ENCODE assay signal across 1 cellular context in the genomic region with DNA sequence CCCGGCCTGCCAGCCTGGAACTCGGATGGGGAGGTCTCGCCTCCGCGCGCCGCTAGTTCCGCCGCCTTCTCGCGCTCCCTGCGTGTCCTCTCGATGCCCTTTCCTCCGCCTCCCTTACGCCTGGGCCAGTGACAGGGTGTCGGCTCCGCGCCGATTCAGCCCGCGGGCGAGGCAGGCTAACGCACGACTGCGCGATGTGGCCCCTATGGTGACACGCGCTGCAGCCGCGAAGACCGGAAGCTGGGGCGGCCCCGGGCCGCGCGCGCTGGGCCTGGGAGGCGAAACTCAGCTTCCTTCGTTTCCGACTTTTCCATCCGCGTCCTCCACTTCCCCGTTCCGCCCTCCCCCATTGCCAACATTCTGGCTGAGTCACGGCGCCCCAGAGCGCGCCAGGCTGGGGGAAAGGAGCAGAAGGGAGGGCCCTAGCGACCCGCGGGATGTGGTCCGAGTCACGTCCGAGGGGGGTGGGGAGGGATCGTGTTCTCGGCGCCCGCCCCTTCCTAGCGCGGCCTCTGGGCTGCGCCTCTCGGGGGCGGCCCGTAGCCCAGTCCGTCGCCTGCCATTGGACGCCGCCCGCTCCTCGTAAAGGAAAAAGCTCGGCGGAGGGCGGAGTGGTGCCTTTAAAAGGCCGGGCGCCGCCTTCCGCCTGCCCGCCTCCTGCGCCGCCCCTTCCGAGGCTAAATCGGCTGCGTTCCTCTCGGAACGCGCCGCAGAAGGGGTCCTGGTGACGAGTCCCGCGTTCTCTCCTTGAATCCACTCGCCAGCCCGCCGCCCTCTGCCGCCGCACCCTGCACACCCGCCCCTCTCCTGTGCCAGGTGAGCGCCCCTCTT.
A peak's percentile ranks its signal among the peaks of the same experiment; 100 is the strongest.
TF ChIP-seq lines count a peak whose summit lies in the region.

TSS of gene ALDOA (plus strand) at position 649 of the 831 bp plus-strand sequence. CDS start 1,138 bp downstream, outside the sequence.

TF ChIP-seq in HepG2, 621 proteins besides CTCF, POLR2A, EP300 and RAD21 (continued from another document and continues in another):
- peak; percentile 98 for TF ChIP-seq ZMYM4 (CRISPR knock-in tag; IDR thresholded peaks at IDR 0.05)
- TF ChIP-seq STAT6 (CRISPR knock-in tag; IDR thresholded peaks at IDR 0.05; ENCODE audit: borderline replicate concordance): peak; percentile 89
- peak; percentile 77; the same call in 1 of the 2 replicates for TF ChIP-seq ZFAT (CRISPR knock-in tag; conservative IDR thresholded peaks at IDR 0.05)
- TF ChIP-seq CENPBD1 (CRISPR knock-in tag; IDR thresholded peaks at IDR 0.05; ENCODE audit: borderline replicate concordance, low read depth): peak; percentile 28; the same call in 1 of the 2 replicates
- peak; percentile 99 for TF ChIP-seq BRD4 (CRISPR knock-in tag; IDR thresholded peaks at IDR 0.05)
- TF ChIP-seq ZBTB38 (CRISPR knock-in tag; IDR thresholded peaks at IDR 0.05): peak; percentile 96
- TF ChIP-seq, protein P1, sequence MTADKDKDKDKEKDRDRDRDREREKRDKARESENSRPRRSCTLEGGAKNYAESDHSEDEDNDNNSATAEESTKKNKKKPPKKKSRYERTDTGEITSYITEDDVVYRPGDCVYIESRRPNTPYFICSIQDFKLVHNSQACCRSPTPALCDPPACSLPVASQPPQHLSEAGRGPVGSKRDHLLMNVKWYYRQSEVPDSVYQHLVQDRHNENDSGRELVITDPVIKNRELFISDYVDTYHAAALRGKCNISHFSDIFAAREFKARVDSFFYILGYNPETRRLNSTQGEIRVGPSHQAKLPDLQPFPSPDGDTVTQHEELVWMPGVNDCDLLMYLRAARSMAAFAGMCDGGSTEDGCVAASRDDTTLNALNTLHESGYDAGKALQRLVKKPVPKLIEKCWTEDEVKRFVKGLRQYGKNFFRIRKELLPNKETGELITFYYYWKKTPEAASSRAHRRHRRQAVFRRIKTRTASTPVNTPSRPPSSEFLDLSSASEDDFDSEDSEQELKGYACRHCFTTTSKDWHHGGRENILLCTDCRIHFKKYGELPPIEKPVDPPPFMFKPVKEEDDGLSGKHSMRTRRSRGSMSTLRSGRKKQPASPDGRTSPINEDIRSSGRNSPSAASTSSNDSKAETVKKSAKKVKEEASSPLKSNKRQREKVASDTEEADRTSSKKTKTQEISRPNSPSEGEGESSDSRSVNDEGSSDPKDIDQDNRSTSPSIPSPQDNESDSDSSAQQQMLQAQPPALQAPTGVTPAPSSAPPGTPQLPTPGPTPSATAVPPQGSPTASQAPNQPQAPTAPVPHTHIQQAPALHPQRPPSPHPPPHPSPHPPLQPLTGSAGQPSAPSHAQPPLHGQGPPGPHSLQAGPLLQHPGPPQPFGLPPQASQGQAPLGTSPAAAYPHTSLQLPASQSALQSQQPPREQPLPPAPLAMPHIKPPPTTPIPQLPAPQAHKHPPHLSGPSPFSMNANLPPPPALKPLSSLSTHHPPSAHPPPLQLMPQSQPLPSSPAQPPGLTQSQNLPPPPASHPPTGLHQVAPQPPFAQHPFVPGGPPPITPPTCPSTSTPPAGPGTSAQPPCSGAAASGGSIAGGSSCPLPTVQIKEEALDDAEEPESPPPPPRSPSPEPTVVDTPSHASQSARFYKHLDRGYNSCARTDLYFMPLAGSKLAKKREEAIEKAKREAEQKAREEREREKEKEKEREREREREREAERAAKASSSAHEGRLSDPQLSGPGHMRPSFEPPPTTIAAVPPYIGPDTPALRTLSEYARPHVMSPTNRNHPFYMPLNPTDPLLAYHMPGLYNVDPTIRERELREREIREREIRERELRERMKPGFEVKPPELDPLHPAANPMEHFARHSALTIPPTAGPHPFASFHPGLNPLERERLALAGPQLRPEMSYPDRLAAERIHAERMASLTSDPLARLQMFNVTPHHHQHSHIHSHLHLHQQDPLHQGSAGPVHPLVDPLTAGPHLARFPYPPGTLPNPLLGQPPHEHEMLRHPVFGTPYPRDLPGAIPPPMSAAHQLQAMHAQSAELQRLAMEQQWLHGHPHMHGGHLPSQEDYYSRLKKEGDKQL (CRISPR knock-in tag; IDR thresholded peaks at IDR 0.05; ENCODE audit: low read depth): peak; percentile 74
- TF ChIP-seq KLF9 (CRISPR knock-in tag; IDR thresholded peaks at IDR 0.05; ENCODE audit: low read depth): no peak; the same call in 1 of the 2 replicates
- peak; percentile 93 for TF ChIP-seq ZXDC (CRISPR knock-in tag; IDR thresholded peaks at IDR 0.05)
- TF ChIP-seq NFRKB (IDR thresholded peaks at IDR 0.05): no peak
- TF ChIP-seq NFAT5 (CRISPR knock-in tag; IDR thresholded peaks at IDR 0.05): 0 out of 2 replicates have a peak, but pooled peaks have one; percentile 59
- 0 out of 2 replicates have a peak, but pooled peaks have one; percentile 21 for TF ChIP-seq ZNF570 (CRISPR knock-in tag; IDR thresholded peaks at IDR 0.05; ENCODE audit: borderline replicate concordance)
- no peak for TF ChIP-seq TAF15 (IDR thresholded peaks at IDR 0.05; ENCODE audit: low read depth, low read length, poor library complexity, severe bottlenecking)
- TF ChIP-seq ZNF33A (CRISPR knock-in tag; IDR thresholded peaks at IDR 0.05; ENCODE audit: borderline replicate concordance): peak; percentile 31; the same call in 1 of the 2 replicates
- TF ChIP-seq ZNF333 (CRISPR knock-in tag; IDR thresholded peaks at IDR 0.05; ENCODE audit: borderline replicate concordance): peak; percentile 91
- no peak for TF ChIP-seq SMARCE1 (IDR thresholded peaks at IDR 0.05; ENCODE audit: borderline replicate concordance)
- TF ChIP-seq, protein P2, sequence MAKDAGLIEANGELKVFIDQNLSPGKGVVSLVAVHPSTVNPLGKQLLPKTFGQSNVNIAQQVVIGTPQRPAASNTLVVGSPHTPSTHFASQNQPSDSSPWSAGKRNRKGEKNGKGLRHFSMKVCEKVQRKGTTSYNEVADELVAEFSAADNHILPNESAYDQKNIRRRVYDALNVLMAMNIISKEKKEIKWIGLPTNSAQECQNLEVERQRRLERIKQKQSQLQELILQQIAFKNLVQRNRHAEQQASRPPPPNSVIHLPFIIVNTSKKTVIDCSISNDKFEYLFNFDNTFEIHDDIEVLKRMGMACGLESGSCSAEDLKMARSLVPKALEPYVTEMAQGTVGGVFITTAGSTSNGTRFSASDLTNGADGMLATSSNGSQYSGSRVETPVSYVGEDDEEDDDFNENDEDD (CRISPR knock-in tag; IDR thresholded peaks at IDR 0.05; ENCODE audit: borderline replicate concordance): peak; percentile 92
- no peak; the same call in none of the 2 replicates for TF ChIP-seq ZNF790 (CRISPR knock-in tag; IDR thresholded peaks at IDR 0.05; ENCODE audit: borderline replicate concordance)
- peak; percentile 96 for TF ChIP-seq ZBTB20 (CRISPR knock-in tag; IDR thresholded peaks at IDR 0.05; ENCODE audit: borderline replicate concordance, low read depth)
- peak; percentile 61; the same call in 1 of the 2 replicates for TF ChIP-seq ATF1 (CRISPR knock-in tag; IDR thresholded peaks at IDR 0.05)
- peak; percentile 81 for TF ChIP-seq FOXK1 (CRISPR knock-in tag; IDR thresholded peaks at IDR 0.05; ENCODE audit: borderline replicate concordance, low read depth)
- no peak for TF ChIP-seq MBD4 (IDR thresholded peaks at IDR 0.05; ENCODE audit: borderline replicate concordance, low read length)
- peak; percentile 83 for TF ChIP-seq HOXD1 (CRISPR knock-in tag; IDR thresholded peaks at IDR 0.05)
- peak; percentile 89 for TF ChIP-seq ZNF879 (CRISPR knock-in tag; IDR thresholded peaks at IDR 0.05)
- TF ChIP-seq ATF2 (CRISPR knock-in tag; IDR thresholded peaks at IDR 0.05): peak; percentile 81
- peak; percentile 96; the same call in 1 of the 2 replicates for TF ChIP-seq THAP8 (CRISPR knock-in tag; IDR thresholded peaks at IDR 0.05; ENCODE audit: borderline replicate concordance)
- 0 out of 2 replicates have a peak, but pooled peaks have one; percentile 11 for TF ChIP-seq ZNF3 (CRISPR knock-in tag; IDR thresholded peaks at IDR 0.05)
- no peak for TF ChIP-seq ZNF569 (CRISPR knock-in tag; IDR thresholded peaks at IDR 0.05; ENCODE audit: borderline replicate concordance)
